Comparison of ENCODE assay signal across 8 cellular contexts in the genomic region with DNA sequence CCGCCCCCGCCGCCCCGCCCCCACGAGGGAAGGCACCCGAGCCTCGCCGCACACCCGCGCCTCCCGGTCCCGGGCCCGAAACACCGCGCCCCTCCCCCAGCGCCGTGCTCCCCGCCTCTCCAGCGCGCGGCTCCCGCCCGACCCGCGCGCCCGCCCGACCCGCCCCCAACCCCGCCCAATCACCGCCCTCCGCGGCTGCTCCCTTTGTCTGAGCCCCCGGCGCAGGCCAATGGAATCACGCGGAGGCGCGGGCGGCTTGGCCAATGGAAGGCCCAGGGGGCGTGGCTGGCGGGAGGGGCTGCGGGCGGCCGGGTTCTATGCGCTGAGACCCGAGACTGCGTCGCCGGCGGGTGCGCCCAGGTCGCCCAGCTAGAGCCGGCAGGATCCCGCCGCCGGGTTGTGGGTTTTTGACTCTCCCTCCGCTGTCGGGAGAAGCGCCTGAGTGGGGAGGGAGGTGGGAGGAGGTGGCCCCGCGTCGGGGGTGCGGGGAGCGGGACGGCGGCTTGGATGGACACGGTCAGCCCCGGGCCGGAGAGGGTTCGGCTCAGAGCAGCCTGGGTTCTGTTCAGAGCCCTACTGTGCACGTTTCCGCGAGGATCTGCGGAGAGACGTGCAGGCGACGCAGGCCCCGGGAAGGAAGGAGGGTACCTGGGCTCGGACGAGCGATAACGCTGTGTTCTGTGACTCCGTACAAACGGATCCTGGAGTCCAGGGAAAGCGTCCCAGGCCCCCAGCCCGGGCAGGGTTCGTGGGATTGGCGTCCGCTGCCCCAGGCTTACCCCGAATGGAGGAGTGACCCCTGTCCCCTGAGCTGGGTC. TPM values are rescaled to one million over a fixed set of nuclear protein-coding genes. Genes with fewer than 3 reads are reported as not detected.
DNase-seq lines count a peak whose midpoint lies in the region; ATAC-seq and TF ChIP-seq lines count a peak whose summit lies in the region.

No MANE protein-coding gene starts in this region.

- peaks cover 2% of the 10 kb centered on the region for H3K36me3 Mint-ChIP-seq in activated naive CD4-positive, alpha-beta T cell treated with anti-CD3 and anti-CD28 coated beads, Interleukin-2, amount 10 ng/mL, durations not matched to agents 7 days and 5 days

- no peaks in the 10 kb centered on the region for H3K9me3 Mint-ChIP-seq in activated naive CD4-positive, alpha-beta T cell treated with anti-CD3 and anti-CD28 coated beads, Interleukin-2, amount 10 ng/mL, durations not matched to agents 7 days and 5 days

- in situ Hi-C loops in SK-MEL-5 (cut with HindIII; ENCODE audit: low pct_unique_long_range_greater_than_20kb, low sequenced_read_pairs) = no loop called here

- H3K4me3 Mint-ChIP-seq in activated naive CD4-positive, alpha-beta T cell treated with anti-CD3 and anti-CD28 coated beads, Interleukin-2, amount 10 ng/mL, durations not matched to agents 7 days and 5 days = peak overlapping the region; percentile 26

- H3K4me1 Mint-ChIP-seq in activated naive CD4-positive, alpha-beta T cell treated with anti-CD3 and anti-CD28 coated beads, Interleukin-2, amount 10 ng/mL, durations not matched to agents 7 days and 5 days = peaks cover 20% of the 10 kb centered on the region

- H3K36me3 ChIP-seq in gastroesophageal sphincter = no peaks in the 10 kb centered on the region

- H3K27me3 ChIP-seq in gastroesophageal sphincter = no peaks in the 10 kb centered on the region

- no peaks in the 10 kb centered on the region for H3K9me3 ChIP-seq in gastroesophageal sphincter

- H3K27me3 Mint-ChIP-seq in activated naive CD4-positive, alpha-beta T cell treated with anti-CD3 and anti-CD28 coated beads, Interleukin-2, amount 10 ng/mL, durations not matched to agents 7 days and 5 days = peaks cover 92% of the 10 kb centered on the region

- DNase-seq in Daoy (ENCODE audit: low read depth) (peak; percentile 99), HCEC 1CT (peak; percentile 98), NAMALWA (ENCODE audit: low spot score) (peak; percentile 96), SK-MEL-5 (ENCODE audit: low read depth, low spot score) (peak; percentile 99), nucleus accumbens (lab: John Stamatoyannopoulos, UW) (peak; percentile 66 to 99 (median 96)), substantia nigra (lab: John Stamatoyannopoulos, UW) (peak; percentile 73 to 99 (median 96))
- peak; percentile 96 for DNase-seq in activated naive CD4-positive, alpha-beta T cell treated with anti-CD3 and anti-CD28 coated beads, Interleukin-2, amount 10 ng/mL, durations not matched to agents 7 days and 5 days

- peak overlapping the region; percentile 40 to 93 for H3K4me3 ChIP-seq in gastroesophageal sphincter

- peak; percentile 86 for ATAC-seq in gastroesophageal sphincter

- TF ChIP-seq POLR2A in gastroesophageal sphincter (IDR thresholded peaks at IDR 0.05) = peak; percentile 93 to 94

- H3K27ac ChIP-seq in gastroesophageal sphincter = peak overlapping the region; percentile 68 to 99 (median 99)
- H3K27ac ChIP-seq in substantia nigra (ENCODE audit: low read depth, low read length, poor library complexity, severe bottlenecking) = peak overlapping the region; percentile 83

- no CpG with 5 or more reads among the region's 91 CpGs for WGBS in gastroesophageal sphincter (ENCODE audit: low coverage in 1 of 2), 2 donors

- H3K27ac Mint-ChIP-seq in activated naive CD4-positive, alpha-beta T cell treated with anti-CD3 and anti-CD28 coated beads, Interleukin-2, amount 10 ng/mL, durations not matched to agents 7 days and 5 days = no peak overlapping the region

- no peak for TF ChIP-seq CTCF in gastroesophageal sphincter (IDR thresholded peaks at IDR 0.05)

- H3K4me1 ChIP-seq in gastroesophageal sphincter = peaks cover 0 to 29% (median 3%) of the 10 kb centered on the region in 3 donors

- CTCF ChIA-PET in activated naive CD4-positive, alpha-beta T cell treated with anti-CD3 and anti-CD28 coated beads, Interleukin-2, amount 10 ng/mL, durations not matched to agents 7 days and 5 days (lab: Charles Lee) = no interaction called here

- no peak for TF ChIP-seq EP300 in gastroesophageal sphincter (IDR thresholded peaks at IDR 0.05)

RNA-seq across cellular contexts. Expression of gene BAHCC1, which starts 49.0 kb away (rescaled TPM):
- total RNA-seq in Daoy (2014; rRNA removed; shearing (Covaris generic)) = 6.8 and 11.0 TPM in 2 replicates
- 15.4 and 19.1 TPM in 2 replicates for total RNA-seq in SK-MEL-5 (2014; rRNA removed; shearing (Covaris generic))
- polyA plus RNA-seq in SK-MEL-5 (2015; cell fraction: cytosol; rRNA removed) = 64.9 and 83.0 TPM in 2 replicates
- 202 and 203 TPM in 2 replicates for polyA plus RNA-seq in SK-MEL-5 (2015; cell fraction: nucleus; rRNA removed)
- 10 to 100 TPM; 17.5 to 34.3 (median 19.5) TPM for total RNA-seq in gastroesophageal sphincter

RNA-seq across cellular contexts. Expression of gene SLC38A10, which starts 51.2 kb away (rescaled TPM):
- total RNA-seq in Daoy (2014; rRNA removed; shearing (Covaris generic)) = 52.5 and 60.7 TPM in 2 replicates
- 185 and 189 TPM in 2 replicates for total RNA-seq in SK-MEL-5 (2014; rRNA removed; shearing (Covaris generic))
- 304 and 381 TPM in 2 replicates for polyA plus RNA-seq in SK-MEL-5 (2015; cell fraction: cytosol; rRNA removed)
- polyA plus RNA-seq in SK-MEL-5 (2015; cell fraction: nucleus; rRNA removed) = 306 and 317 TPM in 2 replicates
- total RNA-seq in gastroesophageal sphincter = 10 to 100 TPM; 70.5 to 99.6 (median 81.8) TPM

Comparison
In these comparisons a context has a peak if more than half of its experiments do, and no peak if none do; other contexts are left out.
1. Peak in every context shown above with its lines: DNase-seq, ATAC-seq, H3K4me3 ChIP-seq and H3K27ac ChIP-seq.